ENCODE assay signal across 15 cellular contexts in the genomic region with DNA sequence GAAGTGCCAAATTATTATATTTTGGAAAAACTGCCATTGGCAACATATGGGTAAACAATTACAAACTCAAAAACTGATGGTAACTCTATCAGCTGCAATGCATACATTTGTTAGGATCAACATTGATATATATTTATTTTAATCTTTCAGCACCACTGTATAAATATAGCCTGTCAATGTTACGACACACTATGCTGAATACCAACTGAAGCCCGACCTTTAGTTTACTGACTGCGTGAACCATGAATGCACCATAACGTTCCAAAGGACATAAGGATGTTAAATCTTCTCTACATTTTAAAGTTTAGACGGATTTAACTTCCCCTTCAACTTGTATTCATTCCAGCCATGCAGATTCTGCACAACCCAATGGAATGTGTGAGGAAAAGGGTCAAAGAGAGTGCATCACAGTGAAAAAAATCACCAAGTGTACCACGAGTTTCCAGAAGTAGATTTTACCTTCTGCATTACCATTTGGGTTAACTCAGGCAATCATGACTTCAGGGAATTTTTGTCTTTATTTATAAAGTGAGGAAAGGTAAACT.
"Had no signal": no experiment of that assay in that cellular context is flagged by ENCODE, and none has a peak within 500 bp of the region (broad histone marks: within the 10 kb centered on the region; RNA-seq: fewer than 3 reads in every experiment).

No MANE protein-coding gene starts in this region.

- H3K9me3 Mint-ChIP-seq: activated T-helper 1 cell treated with anti-CD3 and anti-CD28 coated beads, Interleukin-12 subunit alpha, Interleukin-12 subunit beta, Interleukin-2, Interleukin-4 antibody, amounts not matched to agents 30 ng/mL and 10 ng/mL and 1 ng/mL, durations not matched to agents 14 hours and 24 hours and 36 hours; natural killer cell treated with Interleukin-12 subunit alpha and Interleukin-12 subunit beta and Interleukin-15 and Interleukin-18, amount 100 ng/mL, for 72 hours; T-helper 1 cell treated with Interleukin-12 subunit alpha and Interleukin-12 subunit beta and Interleukin-4 antibody, amounts not matched to agents 30 μg/mL and 1 μg/mL, for 36 hours had no signal

- ATAC-seq: activated CD8-positive, alpha-beta T cell treated with anti-CD3 and anti-CD28 coated beads, Interleukin-2, amount 10 ng/mL, durations not matched to agents 7 days and 5 days; esophagus mucosa; heart left ventricle; left lobe of liver; natural killer cell treated with Interleukin-12 subunit alpha and Interleukin-12 subunit beta and Interleukin-15 and Interleukin-18, amount 100 ng/mL, for 72 hours had no signal

- H3K27ac ChIP-seq: thyroid gland had no signal

- DNase-seq: activated CD4-positive, alpha-beta T cell treated with anti-CD3 and anti-CD28 coated beads for 48 hours; activated CD8-positive, alpha-beta memory T cell treated with anti-CD3 and anti-CD28 coated beads, Interleukin-2, amount 50 U/mL, for 48 hours; activated CD8-positive, alpha-beta T cell treated with anti-CD3 and anti-CD28 coated beads, Interleukin-2, amount 10 ng/mL, durations not matched to agents 7 days and 5 days; activated naive CD4-positive, alpha-beta T cell treated with Interleukin-2 at 50 U/mL for 16 hours; cerebellar nuclear complex; dermis blood vessel endothelial cell; heart left ventricle; stimulated activated CD4-positive, alpha-beta T cell treated with anti-CD3 and anti-CD28 coated beads, Interleukin-15, amount 100 ng/mL, for 24 hours; stimulated activated CD4-positive, alpha-beta T cell treated with anti-CD3 and anti-CD28 coated beads, Interleukin-4, amount 100 ng/mL, for 4 hours; thyroid gland had no signal

- H3K27me3 Mint-ChIP-seq: natural killer cell treated with Interleukin-12 subunit alpha and Interleukin-12 subunit beta and Interleukin-15 and Interleukin-18, amount 100 ng/mL, for 72 hours had no signal

- H3K9me3 ChIP-seq: heart left ventricle, thyroid gland had no signal

- H3K4me3 Mint-ChIP-seq: activated CD8-positive, alpha-beta T cell treated with anti-CD3 and anti-CD28 coated beads, Interleukin-2, amount 10 ng/mL, durations not matched to agents 7 days and 5 days; activated T-helper 1 cell treated with anti-CD3 and anti-CD28 coated beads, Interleukin-12 subunit alpha, Interleukin-12 subunit beta, Interleukin-2, Interleukin-4 antibody, amounts not matched to agents 30 ng/mL and 10 ng/mL and 1 ng/mL, durations not matched to agents 14 hours and 24 hours and 36 hours; natural killer cell treated with Interleukin-12 subunit alpha and Interleukin-12 subunit beta and Interleukin-15 and Interleukin-18, amount 100 ng/mL, for 72 hours; T-helper 1 cell treated with Interleukin-12 subunit alpha and Interleukin-12 subunit beta and Interleukin-4 antibody, amounts not matched to agents 30 μg/mL and 1 μg/mL, for 36 hours had no signal

- H3K36me3 Mint-ChIP-seq: natural killer cell treated with Interleukin-12 subunit alpha and Interleukin-12 subunit beta and Interleukin-15 and Interleukin-18, amount 100 ng/mL, for 72 hours had no signal

- H3K4me3 ChIP-seq: heart left ventricle, thyroid gland had no signal

- H3K27me3 ChIP-seq: heart left ventricle, thyroid gland had no signal

- H3K36me3 ChIP-seq: heart left ventricle, thyroid gland had no signal

- H3K27ac Mint-ChIP-seq: activated CD8-positive, alpha-beta T cell treated with anti-CD3 and anti-CD28 coated beads, Interleukin-2, amount 10 ng/mL, durations not matched to agents 7 days and 5 days; activated T-helper 1 cell treated with anti-CD3 and anti-CD28 coated beads, Interleukin-12 subunit alpha, Interleukin-12 subunit beta, Interleukin-2, Interleukin-4 antibody, amounts not matched to agents 30 ng/mL and 10 ng/mL and 1 ng/mL, durations not matched to agents 14 hours and 24 hours and 36 hours; natural killer cell treated with Interleukin-12 subunit alpha and Interleukin-12 subunit beta and Interleukin-15 and Interleukin-18, amount 100 ng/mL, for 72 hours; T-helper 1 cell treated with Interleukin-12 subunit alpha and Interleukin-12 subunit beta and Interleukin-4 antibody, amounts not matched to agents 30 μg/mL and 1 μg/mL, for 36 hours had no signal
